Comparison of ENCODE assay signal across 8 cellular contexts in genomic region chr16:15649727-15650018, GRCh38. TPM values are rescaled to one million over a fixed set of nuclear protein-coding genes. Genes with fewer than 3 reads are reported as not detected.
DNase-seq lines count a peak whose midpoint lies in the region; ATAC-seq and TF ChIP-seq lines count a peak whose summit lies in the region.

No MANE protein-coding gene starts in this region.

- peaks cover 32% of the 10 kb centered on the region for H3K36me3 Mint-ChIP-seq in CD8-positive, alpha-beta T cell
- peaks cover 42% of the 10 kb centered on the region for H3K36me3 Mint-ChIP-seq in effector memory CD8-positive, alpha-beta T cell (ENCODE audit: insufficient read depth)

- peaks cover 29% of the 10 kb centered on the region for H3K4me1 ChIP-seq in CD8-positive, alpha-beta T cell (ENCODE audit: insufficient read depth, low read length)
- H3K4me1 ChIP-seq in neuron (ENCODE audit: insufficient read depth, low read length), result peaks cover 12% of the 10 kb centered on the region

- no peaks in the 10 kb centered on the region for H3K27me3 ChIP-seq in CD8-positive, alpha-beta T cell (ENCODE audit: insufficient read depth, low read length)
- H3K27me3 ChIP-seq in neuron (ENCODE audit: insufficient read depth, low read length), result no peaks in the 10 kb centered on the region

- DNase-seq in CD8-positive, alpha-beta T cell, result no peak
- DNase-seq in NAMALWA (ENCODE audit: low spot score), result peak; percentile 17
- no peak for DNase-seq in effector memory CD8-positive, alpha-beta T cell
- no peak for DNase-seq in head of caudate nucleus
- DNase-seq in AG20443 (ENCODE audit: low spot score), result no peak

- peaks cover 45% of the 10 kb centered on the region for H3K4me1 Mint-ChIP-seq in CD8-positive, alpha-beta T cell (ENCODE audit: low read depth)
- peaks cover 13 to 34% of the 10 kb centered on the region in 2 donors for H3K4me1 Mint-ChIP-seq in effector memory CD8-positive, alpha-beta T cell (ENCODE audit: low read depth in 2 of 2)

- H3K9me3 Mint-ChIP-seq in CD8-positive, alpha-beta T cell, result no peaks in the 10 kb centered on the region
- no peaks in the 10 kb centered on the region for H3K9me3 Mint-ChIP-seq in effector memory CD8-positive, alpha-beta T cell

- peak overlapping the region; percentile 88 for H3K4me3 Mint-ChIP-seq in CD8-positive, alpha-beta T cell
- peak overlapping the region; percentile 91 to 94 for H3K4me3 Mint-ChIP-seq in effector memory CD8-positive, alpha-beta T cell

- H3K9me3 ChIP-seq in CD8-positive, alpha-beta T cell (ENCODE audit: low read length), result no peaks in the 10 kb centered on the region
- H3K9me3 ChIP-seq in neuron (ENCODE audit: low read length), result no peaks in the 10 kb centered on the region

- POLR2A ChIA-PET in CD8-positive, alpha-beta T cell (lab: Charles Lee), result no interaction called here

- intact Hi-C loops in CD8-positive, alpha-beta T cell (cut with DNase I, micrococcal nuclease), result loop anchor here (1.0 to 2.0 kb wide), 3 partner anchors 7 to 24 kb away; no protein-coding TSS in a partner anchor
- intact Hi-C loops in head of caudate nucleus (cut with DNase I), result no loop called here

- TF ChIP-seq CTCF in CD8-positive, alpha-beta T cell (IDR thresholded peaks at IDR 0.05), result no peak

- H3K4me3 ChIP-seq in CD8-positive, alpha-beta T cell (ENCODE audit: low read depth, low read length), result peak overlapping the region; percentile 67
- H3K4me3 ChIP-seq in neuron (ENCODE audit: low read length), result peak overlapping the region; percentile 88

- H3K27me3 Mint-ChIP-seq in CD8-positive, alpha-beta T cell (ENCODE audit: low read depth), result no peaks in the 10 kb centered on the region
- no peaks in the 10 kb centered on the region for H3K27me3 Mint-ChIP-seq in effector memory CD8-positive, alpha-beta T cell

- CTCF ChIA-PET in CD8-positive, alpha-beta T cell (lab: Charles Lee), result interaction anchor here (1.0 to 1.3 kb wide), 2 partner anchors 27 to 34 kb away, joined by 3 read pairs; no protein-coding TSS in a partner anchor

- no peaks in the 10 kb centered on the region for H3K36me3 ChIP-seq in CD8-positive, alpha-beta T cell (ENCODE audit: insufficient read depth, low read length)
- H3K36me3 ChIP-seq in neuron (ENCODE audit: insufficient read depth, low read length), result peaks cover 3% of the 10 kb centered on the region

- peak overlapping the region; percentile 80 for H2AFZ ChIP-seq in neuron (ENCODE audit: low read depth, low read length)

- peak overlapping the region; percentile 91 for H3K27ac ChIP-seq in CD8-positive, alpha-beta T cell (ENCODE audit: low read depth, low read length)

- peak overlapping the region; percentile 93 for H3K27ac Mint-ChIP-seq in CD8-positive, alpha-beta T cell
- H3K27ac Mint-ChIP-seq in effector memory CD8-positive, alpha-beta T cell, result peak overlapping the region; percentile 60 to 71

- no peak for ATAC-seq in CD8-positive, alpha-beta T cell
- ATAC-seq in effector memory CD8-positive, alpha-beta T cell (replicated peaks), result no peak
- ATAC-seq in HG03108 (IDR thresholded peaks at IDR 0.05; ENCODE audit: unreplicated experiment) (no peak), GM18519 (IDR thresholded peaks at IDR 0.05; ENCODE audit: low FRiP score, unreplicated experiment) (no peak)

RNA-seq across cellular contexts. Expression of gene NDE1, which starts 0.4 kb away (rescaled TPM):
- 100 to 1,000 TPM; 113 to 119 TPM for total RNA-seq in CD8-positive, alpha-beta T cell

RNA-seq across cellular contexts. Expression of gene MARF1, which starts 6.7 kb away (rescaled TPM):
- total RNA-seq in CD8-positive, alpha-beta T cell, result 100 to 1,000 TPM; 169 to 176 TPM
